6 cellular contexts compared by ENCODE assay signal in genomic region chr19:35471075-35471474, GRCh38. TPM values are rescaled to one million over a fixed set of nuclear protein-coding genes. Genes with fewer than 3 reads are reported as not detected.
"Had no signal": no experiment of that assay in that cellular context is flagged by ENCODE, and none has a peak within 500 bp of the region (broad histone marks: within the 10 kb centered on the region; RNA-seq: fewer than 3 reads in every experiment).

No MANE protein-coding gene starts in this region.

RNA-seq across cellular contexts. Expression of gene KRTDAP, which starts 19.2 kb away (rescaled TPM):
- total RNA-seq: GM23248, H4, HFFc6 had no signal
- polyA plus RNA-seq: GM23248 had no signal

RNA-seq across cellular contexts. Expression of gene FFAR2, which starts 23.0 kb away (rescaled TPM):
- total RNA-seq: GM23248, H1, H4, H7, H9, HFFc6 had no signal
- polyA plus RNA-seq: GM23248, H1 had no signal

RNA-seq across cellular contexts. Expression of gene SBSN, which starts 57.0 kb away (rescaled TPM):
- total RNA-seq: H1, H7 had no signal
- polyA plus RNA-seq: H1 had no signal
